11 cellular contexts compared by ENCODE assay signal in genomic region chr2:202109737-202110184, GRCh38. TPM values are rescaled to one million over a fixed set of nuclear protein-coding genes. Genes with fewer than 3 reads are reported as not detected.
DNase-seq lines count a peak whose midpoint lies in the region; ATAC-seq and TF ChIP-seq lines count a peak whose summit lies in the region.
"Had no signal": no experiment of that assay in that cellular context is flagged by ENCODE, and none has a peak within 500 bp of the region (broad histone marks: within the 10 kb centered on the region; RNA-seq: fewer than 3 reads in every experiment).

No MANE protein-coding gene starts in this region.

- H3K4ac ChIP-seq in IMR-90 (ENCODE audit: low read depth, low read length), result peak overlapping the region; percentile 69

- intact Hi-C loops in IMR-90 (cut with micrococcal nuclease) (no loop called here), tibial artery (cut with DNase I; ENCODE audit: low total_unique reads) (no loop called here)

- peak overlapping the region; percentile 57; the same call in 1 of the 2 replicates for H4K91ac ChIP-seq in IMR-90 (ENCODE audit: insufficient read depth, low read depth, low read length)

- TF ChIP-seq CTCF in IMR-90 (conservative IDR thresholded peaks at IDR 0.05; ENCODE audit: low read depth, low read length) (no peak), astrocyte of the cerebellum (IDR thresholded peaks at IDR 0.05; ENCODE audit: low read depth, low read length, missing control alignments) (no peak), tibial artery (IDR thresholded peaks at IDR 0.05) (no peak)

- no peak for TF ChIP-seq POLR2A in IMR-90 (IDR thresholded peaks at IDR 0.05; ENCODE audit: low read depth, low read length)

- H3K27ac ChIP-seq in IMR-90 (ENCODE audit: insufficient read depth, low read length), result no peak overlapping the region; the same call in 1 of the 2 replicates
- no peak overlapping the region for H3K27ac ChIP-seq in tibial artery
- H3K27ac ChIP-seq: coronary artery had no signal

- H3K79me1 ChIP-seq in IMR-90 (ENCODE audit: low read depth in 1 of 2, low read length in 2 of 2), result no peaks in the 10 kb centered on the region

- peak overlapping the region; percentile 31 for H2AK9ac ChIP-seq in IMR-90 (replicated peaks; ENCODE audit: low read depth, low read length, poor library complexity)

- peak overlapping the region; percentile 22; the same call in 1 of the 3 replicates for H2BK15ac ChIP-seq in IMR-90 (ENCODE audit: low read depth, low read length)

- no peak overlapping the region; the same call in 1 of the 2 replicates for H3K14ac ChIP-seq in IMR-90 (replicated peaks; ENCODE audit: low read depth, low read length)

- no TSS peak for BruUV-seq in IMR-90 (replicated peaks; lab: Mats Ljungman, UMichigan)

- H2BK120ac ChIP-seq in IMR-90 (ENCODE audit: low read depth, low read length), result peak overlapping the region; percentile 73

- CTCF ChIA-PET in IMR-90 (lab: Yijun Ruan, JAX), result no interaction called here

- peak overlapping the region; percentile 2 for H2AFZ ChIP-seq in IMR-90 (replicated peaks; ENCODE audit: low read length, poor library complexity)

- H2BK20ac ChIP-seq in IMR-90 (ENCODE audit: low read depth, low read length), result peak overlapping the region; percentile 71

- peaks cover 23% of the 10 kb centered on the region for H3K9me1 ChIP-seq in IMR-90 (ENCODE audit: insufficient read depth, low read length)

- in situ Hi-C loops in IMR-90 (cut with MboI; ENCODE audit: low sequenced_read_pairs) (no loop called here), astrocyte of the cerebellum (cut with HindIII; ENCODE audit: low sequenced_read_pairs) (no loop called here)

- H3K56ac ChIP-seq in IMR-90 (ENCODE audit: extremely low read depth, insufficient read depth, low read length), result no peak overlapping the region

- dilution Hi-C loops in IMR-90 (cut with HindIII; ENCODE audit: low sequenced_read_pairs, unreplicated experiment), result no loop called here

- H4K8ac ChIP-seq in IMR-90 (ENCODE audit: low read depth in 2 of 2, low read length in 2 of 2), result peak overlapping the region; percentile 1 to 6; a peak in 1 of 4 replicates

- WGBS in IMR-90 (ENCODE audit: extremely low coverage in 2 of 2, insufficient read length in 1 of 2), 2 experiments, result no CpG with 5 or more reads among the region's 5 CpGs

- H2BK5ac ChIP-seq in IMR-90 (ENCODE audit: low read depth, low read length, poor library complexity, severe bottlenecking), result no peak overlapping the region

- ATAC-seq in IMR-90 (ENCODE audit: low read depth), result peak; percentile 72
- ATAC-seq in GM21529 (IDR thresholded peaks at IDR 0.05; ENCODE audit: unreplicated experiment), result no peak

- H3K23ac ChIP-seq in IMR-90 (ENCODE audit: low read depth, low read length), result peak overlapping the region; percentile 23; the same call in 1 of the 2 replicates

- no peaks in the 10 kb centered on the region for H3K36me3 ChIP-seq in IMR-90 (ENCODE audit: control insufficient read depth, insufficient read depth, low read length)
- H3K36me3 ChIP-seq in tibial artery, result no peaks in the 10 kb centered on the region

- H3K9ac ChIP-seq in IMR-90 (ENCODE audit: low read depth, low read length), result no peak overlapping the region

- DNase-seq in IMR-90 (peak; percentile 61), astrocyte of the cerebellum (ENCODE audit: low read depth) (peak; percentile 15), iPS-NIHi11 (ENCODE audit: low spot score) (peak; percentile 61), tibial artery (peak; percentile 71 to 77), NCI-H146 (lab: John Stamatoyannopoulos, UW) (no peak)
- no peak for DNase-seq in effector CD8-positive, alpha-beta T cell (lab: John Stamatoyannopoulos, UW)
- DNase-seq: NCI-H1417 treated with DMSO at 0.1 percent for 48 hours had no signal

- H3K9me3 ChIP-seq in IMR-90 (ENCODE audit: control insufficient read depth, insufficient read depth, low read length), result no peaks in the 10 kb centered on the region
- no peaks in the 10 kb centered on the region for H3K9me3 ChIP-seq in tibial artery

- H3K4me2 ChIP-seq in IMR-90 (ENCODE audit: low read depth, low read length), result no peak overlapping the region

- POLR2A ChIA-PET in IMR-90 (lab: Charles Lee; ENCODE audit: unreplicated experiment), result no interaction called here

- peak overlapping the region; percentile 40 for H3K18ac ChIP-seq in IMR-90 (ENCODE audit: low read depth, low read length)

- H4K20me1 ChIP-seq in IMR-90 (ENCODE audit: insufficient read depth, low read length), result no peaks in the 10 kb centered on the region

- H3K27me3 ChIP-seq in IMR-90 (ENCODE audit: control insufficient read depth, insufficient read depth, low read length) (no peaks in the 10 kb centered on the region), tibial artery (no peaks in the 10 kb centered on the region)

- H2AK5ac ChIP-seq in IMR-90 (ENCODE audit: low read depth, low read length), result 0 out of 2 replicates have a peak overlapping the region, but pooled peaks have one; percentile 3

- no peak overlapping the region for H3K4me3 ChIP-seq in IMR-90 (ENCODE audit: insufficient read depth, low read depth, low read length)
- no peak overlapping the region for H3K4me3 ChIP-seq in astrocyte of the cerebellum (ENCODE audit: low read depth, low read length)
- H3K4me3 ChIP-seq in tibial artery, result no peak overlapping the region
- H3K4me3 ChIP-seq: coronary artery had no signal

- H3K4me1 ChIP-seq in IMR-90 (ENCODE audit: control insufficient read depth, insufficient read depth, low read length) (peaks cover 29% of the 10 kb centered on the region), tibial artery (peaks cover 0 to 9% (median 6%) of the 10 kb centered on the region in 4 donors)

- no peak for TF ChIP-seq RAD21 in IMR-90 (IDR thresholded peaks at IDR 0.05; ENCODE audit: low read length)

- H4K5ac ChIP-seq in IMR-90 (ENCODE audit: low read depth, low read length), result peak overlapping the region; percentile 65; the same call in 1 of the 2 replicates

TF ChIP-seq in IMR-90, 13 proteins besides CTCF, POLR2A, EP300 and RAD21:
- TF ChIP-seq NFE2L2 (IDR thresholded peaks at IDR 0.05; ENCODE audit: low read depth, low read length), result no peak
- TF ChIP-seq BHLHE40 (IDR thresholded peaks at IDR 0.05; ENCODE audit: low read depth, low read length), result no peak
- TF ChIP-seq USF2 (IDR thresholded peaks at IDR 0.05; ENCODE audit: low read depth, low read length), result no peak
- TF ChIP-seq MAZ (IDR thresholded peaks at IDR 0.05; ENCODE audit: borderline replicate concordance, low read depth, low read length), result no peak
- no peak for TF ChIP-seq CHD1 (IDR thresholded peaks at IDR 0.05; ENCODE audit: low read depth, low read length)
- TF ChIP-seq ELK1 (IDR thresholded peaks at IDR 0.05; ENCODE audit: borderline replicate concordance, low read depth, low read length), result no peak
- TF ChIP-seq RFX5 (IDR thresholded peaks at IDR 0.05; ENCODE audit: low read depth, low read length), result no peak
- no peak for TF ChIP-seq FOS (IDR thresholded peaks at IDR 0.05; ENCODE audit: low read depth, low read length)
- TF ChIP-seq RCOR1 (IDR thresholded peaks at IDR 0.05; ENCODE audit: insufficient replicate concordance, low read length), result no peak
- TF ChIP-seq MXI1 (IDR thresholded peaks at IDR 0.05; ENCODE audit: borderline replicate concordance, low read depth, low read length), result no peak
- no peak for TF ChIP-seq SMC3 (IDR thresholded peaks at IDR 0.05; ENCODE audit: low read depth, low read length)
- TF ChIP-seq CEBPB (IDR thresholded peaks at IDR 0.05; ENCODE audit: low read depth, low read length), result no peak
- TF ChIP-seq MAFK (IDR thresholded peaks at IDR 0.05; ENCODE audit: low read depth, low read length), result no peak

RNA-seq across cellular contexts. Expression of gene KIAA2012, which starts 36.7 kb away (rescaled TPM):
- under 0.01 TPM in 2 replicates for total RNA-seq in IMR-90 (2012; rRNA removed)
- 0.04 and 0.09 TPM in 2 replicates for polyA plus RNA-seq in IMR-90 (2012; rRNA removed)
- 0.04 and 0.05 TPM in 2 replicates for polyA plus RNA-seq in IMR-90 (2012; cell fraction: cytosol; rRNA removed)
- 0.61 and 1.0 TPM in 2 replicates for polyA plus RNA-seq in IMR-90 (2012; cell fraction: nucleus; rRNA removed; ENCODE audit: low replicate concordance)
- total RNA-seq: activated CD8-positive, alpha-beta memory T cell treated with anti-CD3 and anti-CD28 coated beads for 36 hours; SK-MEL-5 had no signal

Comparison
In these comparisons a context has a peak if more than half of its experiments do, and no peak if none do; other contexts are left out.
1. DNase-seq: peak in IMR-90 (single experiment), astrocyte of the cerebellum (single experiment), iPS-NIHi11 (single experiment) and tibial artery (2 of 2); none in effector CD8-positive, alpha-beta T cell (single experiment) and NCI-H146 (single experiment).